23 cellular contexts compared by ENCODE assay signal in the genomic region with DNA sequence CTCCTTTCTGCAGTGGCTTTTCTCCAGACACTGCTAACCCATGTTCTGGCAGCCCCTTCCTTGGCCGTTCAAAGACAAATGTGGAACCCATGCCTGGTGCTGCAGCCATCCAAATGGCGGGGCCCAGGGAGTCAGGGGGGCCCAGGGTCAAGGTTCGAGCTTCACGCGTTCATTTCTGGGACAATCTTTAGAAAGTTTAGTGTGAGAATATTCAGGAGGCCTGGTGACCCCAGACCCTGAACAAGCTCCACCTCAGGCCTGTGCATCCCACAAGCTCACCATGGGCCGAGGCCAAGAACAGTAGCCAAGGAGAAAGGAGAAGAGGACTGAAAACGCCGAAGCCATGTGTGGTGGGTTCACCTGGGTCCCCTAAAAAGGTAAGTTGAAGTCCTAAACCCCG. TPM values are rescaled to one million over a fixed set of nuclear protein-coding genes. Genes with fewer than 3 reads are reported as not detected.
DNase-seq lines count a peak whose midpoint lies in the region; ATAC-seq and TF ChIP-seq lines count a peak whose summit lies in the region.
"Had no signal": no experiment of that assay in that cellular context is flagged by ENCODE, and none has a peak within 500 bp of the region (broad histone marks: within the 10 kb centered on the region; RNA-seq: fewer than 3 reads in every experiment).

No MANE protein-coding gene starts in this region.

- DNase-seq in natural killer cell (peak; percentile 7), iPS-NIHi11 (ENCODE audit: low spot score) (peak; percentile 4), omental fat pad (ENCODE audit: low spot score) (peak; percentile 3), vagina (ENCODE audit: extremely low spot score in 2 of 2) (peak; percentile 37 to 77), NCI-H1092 treated with DMSO at 0.1 percent for 48 hours (lab: John Stamatoyannopoulos, UW) (no peak)
- no peak for DNase-seq in natural killer cell treated with Interleukin-12 subunit alpha and Interleukin-12 subunit beta and Interleukin-15 and Interleukin-18, amount 100 ng/mL, for 72 hours (ENCODE audit: low spot score)
- DNase-seq: C1 segment of cervical spinal cord; Calu3; CD8-positive, alpha-beta memory T cell; GOT3; MV-4-11; NCI-H1694; NCI-H2081; NCI-H2171; NCI-H345; NCI-H524; NCI-H774; NK-92 treated with Interleukin-12 subunit alpha and Interleukin-12 subunit beta, amount 100 ng/mL, for 24 hours; SHP77 treated with DMSO at 0.1 percent for 48 hours had no signal

- H3K27ac Mint-ChIP-seq in natural killer cell: no peak overlapping the region
- no peak overlapping the region for H3K27ac Mint-ChIP-seq in natural killer cell treated with Interleukin-12 subunit alpha and Interleukin-12 subunit beta and Interleukin-15 and Interleukin-18, amount 100 ng/mL, for 72 hours
- H3K27ac Mint-ChIP-seq: IgD-negative memory B cell had no signal

- H3K36me3 Mint-ChIP-seq in natural killer cell: no peaks in the 10 kb centered on the region
- no peaks in the 10 kb centered on the region for H3K36me3 Mint-ChIP-seq in natural killer cell treated with Interleukin-12 subunit alpha and Interleukin-12 subunit beta and Interleukin-15 and Interleukin-18, amount 100 ng/mL, for 72 hours

- no peaks in the 10 kb centered on the region for H3K4me1 ChIP-seq in vagina

- H3K27me3 ChIP-seq in vagina: no peaks in the 10 kb centered on the region

- no peaks in the 10 kb centered on the region for H3K9me3 Mint-ChIP-seq in natural killer cell
- no peaks in the 10 kb centered on the region for H3K9me3 Mint-ChIP-seq in natural killer cell treated with Interleukin-12 subunit alpha and Interleukin-12 subunit beta and Interleukin-15 and Interleukin-18, amount 100 ng/mL, for 72 hours
- H3K9me3 Mint-ChIP-seq: CD8-positive, alpha-beta memory T cell; IgD-negative memory B cell had no signal

- ATAC-seq in natural killer cell: no peak
- no peak for ATAC-seq in natural killer cell treated with Interleukin-12 subunit alpha and Interleukin-12 subunit beta and Interleukin-15 and Interleukin-18, amount 100 ng/mL, for 72 hours
- ATAC-seq in omental fat pad (ENCODE audit: low FRiP score): no peak
- ATAC-seq in HG02852 (IDR thresholded peaks at IDR 0.05; ENCODE audit: unreplicated experiment): no peak
- no peak for ATAC-seq in GM18868 (IDR thresholded peaks at IDR 0.05; ENCODE audit: unreplicated experiment)

- TF ChIP-seq POLR2A in vagina (IDR thresholded peaks at IDR 0.05): no peak

- H3K9me3 ChIP-seq in vagina: no peaks in the 10 kb centered on the region

- H3K27ac ChIP-seq in vagina: no peak overlapping the region
- H3K27ac ChIP-seq: RWPE1 had no signal

- TF ChIP-seq CTCF in natural killer cell (IDR thresholded peaks at IDR 0.05) (no peak), omental fat pad (IDR thresholded peaks at IDR 0.05) (no peak), vagina (IDR thresholded peaks at IDR 0.05) (no peak)

- no peak overlapping the region for H3K4me3 Mint-ChIP-seq in natural killer cell
- H3K4me3 Mint-ChIP-seq in natural killer cell treated with Interleukin-12 subunit alpha and Interleukin-12 subunit beta and Interleukin-15 and Interleukin-18, amount 100 ng/mL, for 72 hours: no peak overlapping the region
- H3K4me3 Mint-ChIP-seq: CD8-positive, alpha-beta memory T cell; IgD-negative memory B cell had no signal

- no peaks in the 10 kb centered on the region for H3K4me1 Mint-ChIP-seq in natural killer cell
- H3K4me1 Mint-ChIP-seq in natural killer cell treated with Interleukin-12 subunit alpha and Interleukin-12 subunit beta and Interleukin-15 and Interleukin-18, amount 100 ng/mL, for 72 hours (ENCODE audit: low read depth in 2 of 2): no peaks in the 10 kb centered on the region
- H3K4me1 Mint-ChIP-seq: CD8-positive, alpha-beta memory T cell; IgD-negative memory B cell had no signal

- no peaks in the 10 kb centered on the region for H3K36me3 ChIP-seq in vagina

- no peak overlapping the region for H3K4me3 ChIP-seq in vagina

- no peaks in the 10 kb centered on the region for H3K27me3 Mint-ChIP-seq in natural killer cell (ENCODE audit: low read depth in 2 of 2)
- no peaks in the 10 kb centered on the region for H3K27me3 Mint-ChIP-seq in natural killer cell treated with Interleukin-12 subunit alpha and Interleukin-12 subunit beta and Interleukin-15 and Interleukin-18, amount 100 ng/mL, for 72 hours
- H3K27me3 Mint-ChIP-seq: CD8-positive, alpha-beta memory T cell; IgD-negative memory B cell had no signal

- intact Hi-C loops in natural killer cell (cut with micrococcal nuclease) (no loop called here), vagina (cut with DNase I) (no loop called here)

RNA-seq across cellular contexts. Expression of a gene that starts 54.4 kb away (rescaled TPM):
- 10 to 100 TPM; 43.8 to 51.5 (median 46.6) TPM for total RNA-seq in natural killer cell
- total RNA-seq in natural killer cell treated with Interleukin-12 subunit alpha and Interleukin-12 subunit beta and Interleukin-15 and Interleukin-18, amount 100 ng/mL, for 72 hours: 10 to 100 TPM; 13.0 to 40.9 TPM
- 10 to 100 TPM in 3 of 4 donors, 1 to 10 TPM in 1; 8.3 to 23.2 (median 16.7) TPM for total RNA-seq in omental fat pad
- total RNA-seq in vagina: 20.6 TPM

RNA-seq across cellular contexts. Expression of a gene that starts 56.8 kb away (rescaled TPM):
- 10 to 100 TPM; 13.5 to 25.2 (median 18.5) TPM for total RNA-seq in natural killer cell
- 1 to 10 TPM; 6.1 to 6.3 TPM for total RNA-seq in natural killer cell treated with Interleukin-12 subunit alpha and Interleukin-12 subunit beta and Interleukin-15 and Interleukin-18, amount 100 ng/mL, for 72 hours
- 1 to 10 TPM; 3.3 to 5.5 (median 4.7) TPM for total RNA-seq in omental fat pad
- total RNA-seq in vagina: 5.9 TPM

Comparison
In these comparisons a context has a peak if more than half of its experiments do, and no peak if none do; other contexts are left out.
1. DNase-seq: peak in natural killer cell (single experiment), iPS-NIHi11 (single experiment), omental fat pad (single experiment) and vagina (2 of 2); none in natural killer cell treated with Interleukin-12 subunit alpha and Interleukin-12 subunit beta and Interleukin-15 and Interleukin-18, amount 100 ng/mL, for 72 hours (single experiment) and NCI-H1092 treated with DMSO at 0.1 percent for 48 hours (single experiment).